Comparison of ENCODE assay signal across 7 cellular contexts in genomic region chr4:9695994-9696393, GRCh38.
A peak's percentile ranks its signal among the peaks of the same experiment; 100 is the strongest.
DNase-seq lines count a peak whose midpoint lies in the region; TF ChIP-seq lines count a peak whose summit lies in the region.
"Not testable (repeated sequence)": the region's sequence is repeated elsewhere in the genome, so short reads cannot be mapped to it uniquely, and the experiment has no call there.

No MANE protein-coding gene starts in this region.

- not testable (repeated sequence) for H4K20me1 ChIP-seq in Loucy (ENCODE audit: insufficient read depth, low read length, poor library complexity, severe bottlenecking)

- not testable (repeated sequence) for H3K4me2 ChIP-seq in Loucy (ENCODE audit: low read depth, low read length, poor library complexity, severe bottlenecking); parathyroid adenoma (ENCODE audit: low read length)

- H3K79me2 ChIP-seq in Loucy (ENCODE audit: insufficient read depth, low read length); parathyroid adenoma: not testable (repeated sequence)

- not testable (repeated sequence) for H3K4me1 ChIP-seq in Loucy (ENCODE audit: insufficient read depth, low read length, poor library complexity, severe bottlenecking); NT2/D1 (ENCODE audit: insufficient read depth, insufficient read length); left ventricle myocardium inferior; parathyroid adenoma

- H3K4me3 ChIP-seq in Loucy (ENCODE audit: low read length, poor library complexity, severe bottlenecking); NT2/D1 (ENCODE audit: insufficient read length, low read depth); left ventricle myocardium inferior; parathyroid adenoma (ENCODE audit: low read depth, low read length): not testable (repeated sequence)

- intact Hi-C loops in left ventricle myocardium inferior (cut with micrococcal nuclease) = not testable (repeated sequence)

- not testable (repeated sequence) for H3K9me2 ChIP-seq in Loucy (replicated peaks; ENCODE audit: low read depth, low read length)

- not testable (repeated sequence) for H3K27ac ChIP-seq in left ventricle myocardium inferior (replicated peaks); parathyroid adenoma

- not testable (repeated sequence) for H3F3A ChIP-seq in Loucy (ENCODE audit: low read depth)

- not testable (repeated sequence) for H3K9me3 ChIP-seq in Loucy (ENCODE audit: insufficient read depth, low read depth, low read length); NT2/D1 (ENCODE audit: insufficient read depth, low read length); left ventricle myocardium inferior (replicated peaks); parathyroid adenoma (ENCODE audit: control insufficient read depth, low read length)

- DNase-seq in ELF-1 (ENCODE audit: low read depth, low spot score) (peak; percentile 53), NT2/D1 (ENCODE audit: low read depth, low spot score) (peak; percentile 18), astrocyte of the hippocampus (ENCODE audit: low read depth, low spot score) (peak; percentile 12)
- DNase-seq in activated CD4-positive, alpha-beta T cell treated with anti-CD3 and anti-CD28 coated beads for 48 hours = peak; percentile 40
- DNase-seq in left ventricle myocardium inferior = not testable (repeated sequence)

- H3K9ac ChIP-seq in Loucy (ENCODE audit: low read depth, low read length, poor library complexity, severe bottlenecking); NT2/D1 (ENCODE audit: insufficient read length, low read depth); parathyroid adenoma: not testable (repeated sequence)

- not testable (repeated sequence) for H2AFZ ChIP-seq in Loucy (ENCODE audit: low read length); parathyroid adenoma

- not testable (repeated sequence) for H3K27me3 ChIP-seq in Loucy (ENCODE audit: insufficient read depth, low read length, poor library complexity, severe bottlenecking); NT2/D1 (ENCODE audit: insufficient read depth, insufficient read length); left ventricle myocardium inferior (ENCODE audit: low read depth); parathyroid adenoma (ENCODE audit: control insufficient read depth, insufficient read depth, low read length)

- peak; percentile 47 for TF ChIP-seq CTCF in Loucy (conservative IDR thresholded peaks at IDR 0.05; ENCODE audit: low read length)
- peak; percentile 56 for TF ChIP-seq CTCF in left ventricle myocardium inferior (IDR thresholded peaks at IDR 0.05; ENCODE audit: borderline replicate concordance)
- TF ChIP-seq CTCF in parathyroid adenoma (IDR thresholded peaks at IDR 0.05) = peak; percentile 32

- H3K36me3 ChIP-seq in Loucy (ENCODE audit: insufficient read depth, low read length); NT2/D1 (ENCODE audit: insufficient read depth, insufficient read length, low read length); left ventricle myocardium inferior; parathyroid adenoma (ENCODE audit: control insufficient read depth, insufficient read depth, low read length): not testable (repeated sequence)
